ENCODE assay signal across 9 cellular contexts in genomic region chr19:5951338-5951861, GRCh38. TPM values are rescaled to one million over a fixed set of nuclear protein-coding genes. Genes with fewer than 3 reads are reported as not detected.
A peak's percentile ranks its signal among the peaks of the same experiment; 100 is the strongest.
DNase-seq lines count a peak whose midpoint lies in the region; ATAC-seq and TF ChIP-seq lines count a peak whose summit lies in the region.
"Had no signal": no experiment of that assay in that cellular context is flagged by ENCODE, and none has a peak within 500 bp of the region (broad histone marks: within the 10 kb centered on the region; RNA-seq: fewer than 3 reads in every experiment).

No MANE protein-coding gene starts in this region.

- H3K9me3 ChIP-seq in HUES48 (ENCODE audit: control insufficient read depth, insufficient read depth, low read length) (no peaks in the 10 kb centered on the region), colonic mucosa (no peaks in the 10 kb centered on the region)

- DNase-seq in C1 segment of cervical spinal cord (lab: John Stamatoyannopoulos, UW) (peak in 9 of 14 donors; percentile 18 to 57 (median 44)), mucosa of gallbladder (ENCODE audit: low spot score) (peak; percentile 32), NCI-H1048 (lab: John Stamatoyannopoulos, UW) (no peak), colonic mucosa (no peak), NCI-H2196 (lab: John Stamatoyannopoulos, UW; ENCODE audit: unreplicated experiment) (no peak)

- H3K4me1 ChIP-seq in HUES48 (ENCODE audit: control insufficient read depth, insufficient read depth, low read length), result peaks cover 80% of the 10 kb centered on the region
- H3K4me1 ChIP-seq in colonic mucosa, result peaks cover 17% of the 10 kb centered on the region

- no peak overlapping the region for H3K4me3 ChIP-seq in HUES48 (ENCODE audit: low read depth, low read length)
- no peak overlapping the region for H3K4me3 ChIP-seq in colonic mucosa

- no peak for TF ChIP-seq CTCF in colonic mucosa (IDR thresholded peaks at IDR 0.05)

- peaks cover 6% of the 10 kb centered on the region; the same call in 1 of the 2 replicates for H3K36me3 ChIP-seq in HUES48 (ENCODE audit: control insufficient read depth, insufficient read depth, low read length)
- no peaks in the 10 kb centered on the region for H3K36me3 ChIP-seq in colonic mucosa

- intact Hi-C loops in colonic mucosa (cut with DNase I), result no loop called here

- no peak overlapping the region for H3K9ac ChIP-seq in HUES48 (ENCODE audit: low read depth, low read length)
- H3K9ac ChIP-seq in colonic mucosa (ENCODE audit: low read depth in 2 of 2, low read length in 2 of 2), result peak overlapping the region in 1 of 2 donors; percentile 4

- no peak for ATAC-seq in GM19467 (IDR thresholded peaks at IDR 0.05; ENCODE audit: unreplicated experiment)
- ATAC-seq: HCT116 had no signal

- H3K27me3 ChIP-seq in HUES48 (ENCODE audit: control insufficient read depth, insufficient read depth, low read length) (no peaks in the 10 kb centered on the region), colonic mucosa (no peaks in the 10 kb centered on the region)

- peak overlapping the region; percentile 59 for H3K27ac ChIP-seq in HUES48 (ENCODE audit: low read depth, low read length)
- peak overlapping the region; percentile 48 for H3K27ac ChIP-seq in cingulate gyrus (ENCODE audit: low read depth, low read length)
- no peak overlapping the region for H3K27ac ChIP-seq in colonic mucosa

RNA-seq across cellular contexts. Expression of gene RANBP3, which starts 26.5 kb away (rescaled TPM):
- total RNA-seq in mucosa of gallbladder (75.5 TPM), colonic mucosa (10 to 100 TPM; 52.1 to 62.7 TPM)

RNA-seq across cellular contexts. Expression of gene CAPS, which starts 37.3 kb away (rescaled TPM):
- total RNA-seq in mucosa of gallbladder (82.5 TPM), colonic mucosa (10 to 100 TPM in 1 of 2 donors, 1 to 10 TPM in 1; 9.3 to 15.0 TPM)

RNA-seq across cellular contexts. Expression of gene VMAC, which starts 46.7 kb away (rescaled TPM):
- 12.7 TPM for total RNA-seq in mucosa of gallbladder
- total RNA-seq in colonic mucosa, result 1 to 10 TPM; 4.0 to 4.7 TPM

RNA-seq across cellular contexts. Expression of gene NDUFA11, which starts 47.8 kb away (rescaled TPM):
- total RNA-seq in mucosa of gallbladder (244 TPM), colonic mucosa (100 to 1,000 TPM; 188 to 228 TPM)

Comparison
In these comparisons a context has a peak if more than half of its experiments do, and no peak if none do; other contexts are left out.
1. DNase-seq: peak in C1 segment of cervical spinal cord (9 of 14) and mucosa of gallbladder (single experiment); none in NCI-H1048 (single experiment), colonic mucosa (single experiment) and NCI-H2196 (single experiment).